Comparison of ENCODE assay signal across 20 cellular contexts in genomic region chr6:44016131-44016870, GRCh38.
A peak's percentile ranks its signal among the peaks of the same experiment; 100 is the strongest.
DNase-seq lines count a peak whose midpoint lies in the region; ATAC-seq and TF ChIP-seq lines count a peak whose summit lies in the region.
"Had no signal": no experiment of that assay in that cellular context is flagged by ENCODE, and none has a peak within 500 bp of the region (broad histone marks: within the 10 kb centered on the region; RNA-seq: fewer than 3 reads in every experiment).

No MANE protein-coding gene starts in this region.

- no peak overlapping the region for H3K27ac ChIP-seq in heart left ventricle
- H3K27ac ChIP-seq: C4-2B, parathyroid adenoma had no signal

- H3K9me3 ChIP-seq in adipocyte (ENCODE audit: control insufficient read depth, low read length) = peaks cover 16% of the 10 kb centered on the region
- no peaks in the 10 kb centered on the region for H3K9me3 ChIP-seq in heart left ventricle

- H3K27me3 Mint-ChIP-seq in activated naive CD8-positive, alpha-beta T cell treated with anti-CD3 and anti-CD28 coated beads, Interleukin-2, amount 50 U/mL, for 24 hours = peaks cover 6% of the 10 kb centered on the region

- H3K36me3 ChIP-seq in adipocyte (ENCODE audit: control insufficient read depth, insufficient read depth, low read length, severe bottlenecking) = no peaks in the 10 kb centered on the region
- H3K36me3 ChIP-seq in heart left ventricle = no peaks in the 10 kb centered on the region

- no peak overlapping the region for H3K9ac ChIP-seq in adipocyte (ENCODE audit: low read length)
- H3K9ac ChIP-seq: parathyroid adenoma had no signal

- intact Hi-C loops in heart left ventricle (cut with DNase I) = no loop called here

- peak; percentile 61 for ATAC-seq in stimulated activated effector memory CD8-positive, alpha-beta T cell treated with anti-CD3 and anti-CD28 coated beads, Interleukin-12 subunit alpha, Interleukin-12 subunit beta, amount 100 ng/mL, for 72 hours
- no peak for ATAC-seq in activated naive CD8-positive, alpha-beta T cell treated with anti-CD3 and anti-CD28 coated beads, Interleukin-2, amount 50 U/mL, for 24 hours
- ATAC-seq in heart left ventricle = no peak

- H3K9me3 Mint-ChIP-seq in stimulated activated effector memory CD8-positive, alpha-beta T cell treated with anti-CD3 and anti-CD28 coated beads, Interleukin-12 subunit alpha, Interleukin-12 subunit beta, amount 100 ng/mL, for 72 hours = peaks cover 3% of the 10 kb centered on the region
- H3K9me3 Mint-ChIP-seq in activated naive CD8-positive, alpha-beta T cell treated with anti-CD3 and anti-CD28 coated beads, Interleukin-2, amount 50 U/mL, for 24 hours = peaks cover 4% of the 10 kb centered on the region
- H3K9me3 Mint-ChIP-seq: activated B cell treated with CpG ODN at 0.5 μM for 24 hours; activated naive CD4-positive, alpha-beta T cell treated with anti-CD3 and anti-CD28 coated beads for 36 hours had no signal

- peak; percentile 17 for DNase-seq in NK-92 treated with Interleukin-12 subunit alpha and Interleukin-12 subunit beta, amount 100 ng/mL, for 24 hours (lab: John Stamatoyannopoulos, UW)
- DNase-seq in NK-92 (lab: John Stamatoyannopoulos, UW; ENCODE audit: unreplicated experiment) (no peak), adipocyte (ENCODE audit: low read depth) (peak; percentile 37), fibroblast of pulmonary artery (ENCODE audit: low read depth) (peak; percentile 87), occipital lobe (lab: John Stamatoyannopoulos, UW) (no peak), heart left ventricle (no peak)
- no peak for DNase-seq in stimulated activated effector memory CD8-positive, alpha-beta T cell treated with anti-CD3 and anti-CD28 coated beads, Interleukin-12 subunit alpha, Interleukin-12 subunit beta, amount 100 ng/mL, for 72 hours (ENCODE audit: low spot score in 2 of 2)
- no peak for DNase-seq in activated naive CD8-positive, alpha-beta T cell treated with anti-CD3 and anti-CD28 coated beads, Interleukin-2, amount 50 U/mL, for 24 hours
- DNase-seq: 8988T; activated B cell treated with CpG ODN at 0.5 μM for 24 hours; activated naive CD4-positive, alpha-beta T cell treated with anti-CD3 and anti-CD28 coated beads for 36 hours; central memory CD4-positive, alpha-beta T cell; DMS53; H9; Karpas-422; NCI-H187; NCI-H69; T-helper 1 cell had no signal

- H3K27ac Mint-ChIP-seq in stimulated activated effector memory CD8-positive, alpha-beta T cell treated with anti-CD3 and anti-CD28 coated beads, Interleukin-12 subunit alpha, Interleukin-12 subunit beta, amount 100 ng/mL, for 72 hours = no peak overlapping the region
- no peak overlapping the region for H3K27ac Mint-ChIP-seq in activated naive CD8-positive, alpha-beta T cell treated with anti-CD3 and anti-CD28 coated beads, Interleukin-2, amount 50 U/mL, for 24 hours
- H3K27ac Mint-ChIP-seq: activated B cell treated with CpG ODN at 0.5 μM for 24 hours; activated naive CD4-positive, alpha-beta T cell treated with anti-CD3 and anti-CD28 coated beads for 36 hours; H9 had no signal

- TF ChIP-seq CTCF in fibroblast of pulmonary artery (IDR thresholded peaks at IDR 0.05; ENCODE audit: low read length, missing control alignments) (no peak), heart left ventricle (IDR thresholded peaks at IDR 0.05) (no peak)

- no peaks in the 10 kb centered on the region for H3K4me1 Mint-ChIP-seq in stimulated activated effector memory CD8-positive, alpha-beta T cell treated with anti-CD3 and anti-CD28 coated beads, Interleukin-12 subunit alpha, Interleukin-12 subunit beta, amount 100 ng/mL, for 72 hours
- H3K4me1 Mint-ChIP-seq in activated naive CD8-positive, alpha-beta T cell treated with anti-CD3 and anti-CD28 coated beads, Interleukin-2, amount 50 U/mL, for 24 hours = peaks cover 2% of the 10 kb centered on the region
- H3K4me1 Mint-ChIP-seq: activated B cell treated with CpG ODN at 0.5 μM for 24 hours had no signal

- H3K4me3 ChIP-seq in adipocyte (ENCODE audit: low read length) (no peak overlapping the region), fibroblast of pulmonary artery (replicated peaks; ENCODE audit: low read depth, low read length) (no peak overlapping the region), heart left ventricle (no peak overlapping the region)

- H3K4me1 ChIP-seq in adipocyte (ENCODE audit: control insufficient read depth, insufficient read depth, low read length) (peaks cover 25% of the 10 kb centered on the region), heart left ventricle (peaks cover 0 to 10% (median 2%) of the 10 kb centered on the region in 12 donors)
- H3K4me1 ChIP-seq: parathyroid adenoma had no signal

- 90 to 98% (median 92%) methylated on average over 5 of the region's 5 CpGs for WGBS in heart left ventricle, 4 donors

- no peaks in the 10 kb centered on the region for H3K27me3 ChIP-seq in adipocyte (replicated peaks; ENCODE audit: control insufficient read depth, insufficient read depth, low read length)
- no peaks in the 10 kb centered on the region for H3K27me3 ChIP-seq in heart left ventricle

- no peak for TF ChIP-seq POLR2A in heart left ventricle (IDR thresholded peaks at IDR 0.05)

- no peak overlapping the region for H3K4me3 Mint-ChIP-seq in stimulated activated effector memory CD8-positive, alpha-beta T cell treated with anti-CD3 and anti-CD28 coated beads, Interleukin-12 subunit alpha, Interleukin-12 subunit beta, amount 100 ng/mL, for 72 hours
- H3K4me3 Mint-ChIP-seq in activated naive CD8-positive, alpha-beta T cell treated with anti-CD3 and anti-CD28 coated beads, Interleukin-2, amount 50 U/mL, for 24 hours = no peak overlapping the region
- H3K4me3 Mint-ChIP-seq: activated B cell treated with CpG ODN at 0.5 μM for 24 hours; activated naive CD4-positive, alpha-beta T cell treated with anti-CD3 and anti-CD28 coated beads for 36 hours; H9 had no signal

- H3K36me3 Mint-ChIP-seq in stimulated activated effector memory CD8-positive, alpha-beta T cell treated with anti-CD3 and anti-CD28 coated beads, Interleukin-12 subunit alpha, Interleukin-12 subunit beta, amount 100 ng/mL, for 72 hours = no peaks in the 10 kb centered on the region
- H3K36me3 Mint-ChIP-seq in activated naive CD8-positive, alpha-beta T cell treated with anti-CD3 and anti-CD28 coated beads, Interleukin-2, amount 50 U/mL, for 24 hours (ENCODE audit: low read depth) = no peaks in the 10 kb centered on the region

Comparison
In these comparisons a context has a peak if more than half of its experiments do, and no peak if none do; other contexts are left out.
1. DNase-seq: peak in NK-92 treated with Interleukin-12 subunit alpha and Interleukin-12 subunit beta, amount 100 ng/mL, for 24 hours (single experiment), adipocyte (single experiment) and fibroblast of pulmonary artery (single experiment); none in NK-92 (single experiment), stimulated activated effector memory CD8-positive, alpha-beta T cell treated with anti-CD3 and anti-CD28 coated beads, Interleukin-12 subunit alpha, Interleukin-12 subunit beta, amount 100 ng/mL, for 72 hours (0 of 2), activated naive CD8-positive, alpha-beta T cell treated with anti-CD3 and anti-CD28 coated beads, Interleukin-2, amount 50 U/mL, for 24 hours (single experiment), occipital lobe (single experiment) and heart left ventricle (0 of 5).